In genomic region chr6:138592698-138593097, GRCh38 we compare ENCODE assay signal across 8 cellular contexts.
DNase-seq lines count a peak whose midpoint lies in the region; ATAC-seq lines count a peak whose summit lies in the region.

No MANE protein-coding gene starts in this region.

- H3K27me3 Mint-ChIP-seq in stimulated activated naive CD8-positive, alpha-beta T cell treated with anti-CD3 and anti-CD28 coated beads, Interleukin-15, Interleukin-2, amounts not matched to agents 100 ng/mL and 50 ng/mL, for 24 hours: no peaks in the 10 kb centered on the region
- peaks cover 2% of the 10 kb centered on the region for H3K27me3 Mint-ChIP-seq in activated CD4-positive, alpha-beta memory T cell treated with anti-CD3 and anti-CD28 coated beads, Interleukin-2, amount 10 ng/mL, durations not matched to agents 7 days and 5 days

- no peaks in the 10 kb centered on the region for H3K9me3 Mint-ChIP-seq in stimulated activated naive CD8-positive, alpha-beta T cell treated with anti-CD3 and anti-CD28 coated beads, Interleukin-15, Interleukin-2, amounts not matched to agents 100 ng/mL and 50 ng/mL, for 24 hours
- H3K9me3 Mint-ChIP-seq in activated CD4-positive, alpha-beta memory T cell treated with anti-CD3 and anti-CD28 coated beads, Interleukin-2, amount 10 ng/mL, durations not matched to agents 7 days and 5 days: no peaks in the 10 kb centered on the region

- ATAC-seq in stimulated activated naive CD8-positive, alpha-beta T cell treated with anti-CD3 and anti-CD28 coated beads, Interleukin-15, Interleukin-2, amounts not matched to agents 100 U/mL and 50 U/mL, for 24 hours: no peak
- ATAC-seq in HG03342 (IDR thresholded peaks at IDR 0.05; ENCODE audit: unreplicated experiment): peak; percentile 58

- no peaks in the 10 kb centered on the region for H3K36me3 ChIP-seq in mucosa of rectum (ENCODE audit: control insufficient read depth in 2 of 2, insufficient read depth in 2 of 2, low read length in 2 of 2)

- DNase-seq in stimulated activated naive CD8-positive, alpha-beta T cell treated with anti-CD3 and anti-CD28 coated beads, Interleukin-15, Interleukin-2, amounts not matched to agents 100 U/mL and 50 U/mL, for 24 hours: no peak
- no peak for DNase-seq in activated CD4-positive, alpha-beta memory T cell treated with anti-CD3 and anti-CD28 coated beads, Interleukin-2, amount 10 ng/mL, durations not matched to agents 7 days and 5 days
- no peak for DNase-seq in COLO829 (ENCODE audit: low spot score)
- DNase-seq in AG08396 (ENCODE audit: low spot score): no peak
- DNase-seq in effector CD4-positive, alpha-beta T cell: no peak

- H3K4me1 ChIP-seq in mucosa of rectum (ENCODE audit: control insufficient read depth in 2 of 2, insufficient read depth in 2 of 2, low read length in 2 of 2): peaks cover 6 to 16% of the 10 kb centered on the region in 2 donors

- H3K27ac Mint-ChIP-seq in stimulated activated naive CD8-positive, alpha-beta T cell treated with anti-CD3 and anti-CD28 coated beads, Interleukin-15, Interleukin-2, amounts not matched to agents 100 ng/mL and 50 ng/mL, for 24 hours: peak overlapping the region; percentile 92
- H3K27ac Mint-ChIP-seq in activated CD4-positive, alpha-beta memory T cell treated with anti-CD3 and anti-CD28 coated beads, Interleukin-2, amount 10 ng/mL, durations not matched to agents 7 days and 5 days: peak overlapping the region; percentile 55

- peak overlapping the region; percentile 36 to 61 for H3K4me3 ChIP-seq in mucosa of rectum (ENCODE audit: low read length in 2 of 2)

- peak overlapping the region in 1 of 2 donors; percentile 29 for H3K9ac ChIP-seq in mucosa of rectum (ENCODE audit: low read depth in 1 of 2, low read length in 2 of 2)

- H3K36me3 Mint-ChIP-seq in stimulated activated naive CD8-positive, alpha-beta T cell treated with anti-CD3 and anti-CD28 coated beads, Interleukin-15, Interleukin-2, amounts not matched to agents 100 ng/mL and 50 ng/mL, for 24 hours (ENCODE audit: low read depth): no peaks in the 10 kb centered on the region
- no peaks in the 10 kb centered on the region for H3K36me3 Mint-ChIP-seq in activated CD4-positive, alpha-beta memory T cell treated with anti-CD3 and anti-CD28 coated beads, Interleukin-2, amount 10 ng/mL, durations not matched to agents 7 days and 5 days (ENCODE audit: low read depth)

- no peaks in the 10 kb centered on the region for H3K27me3 ChIP-seq in mucosa of rectum (ENCODE audit: control insufficient read depth in 2 of 2, insufficient read depth in 2 of 2, low read length in 2 of 2)

- CTCF ChIA-PET in activated CD4-positive, alpha-beta memory T cell treated with anti-CD3 and anti-CD28 coated beads, Interleukin-2, amount 10 ng/mL, durations not matched to agents 7 days and 5 days (lab: Charles Lee): interaction anchor here (1.3 to 5.9 kb wide), 3 partner anchors 14 to 172 kb away, joined by 3 to 71 read pairs (median 4); no protein-coding TSS in a partner anchor

- peak overlapping the region; percentile 54 to 60 for H3K27ac ChIP-seq in mucosa of rectum (ENCODE audit: low read depth in 2 of 2, low read length in 2 of 2)

- no peaks in the 10 kb centered on the region for H3K9me3 ChIP-seq in mucosa of rectum (ENCODE audit: control insufficient read depth in 2 of 2, low read length in 2 of 2)

- H3K4me1 Mint-ChIP-seq in stimulated activated naive CD8-positive, alpha-beta T cell treated with anti-CD3 and anti-CD28 coated beads, Interleukin-15, Interleukin-2, amounts not matched to agents 100 ng/mL and 50 ng/mL, for 24 hours (ENCODE audit: low read depth): peaks cover 39% of the 10 kb centered on the region
- peaks cover 37% of the 10 kb centered on the region for H3K4me1 Mint-ChIP-seq in activated CD4-positive, alpha-beta memory T cell treated with anti-CD3 and anti-CD28 coated beads, Interleukin-2, amount 10 ng/mL, durations not matched to agents 7 days and 5 days

- POLR2A ChIA-PET in activated CD4-positive, alpha-beta memory T cell treated with anti-CD3 and anti-CD28 coated beads, Interleukin-2, amount 10 ng/mL, durations not matched to agents 7 days and 5 days (lab: Charles Lee): no interaction called here

- peak overlapping the region; percentile 77 for H3K4me3 Mint-ChIP-seq in stimulated activated naive CD8-positive, alpha-beta T cell treated with anti-CD3 and anti-CD28 coated beads, Interleukin-15, Interleukin-2, amounts not matched to agents 100 ng/mL and 50 ng/mL, for 24 hours
- H3K4me3 Mint-ChIP-seq in activated CD4-positive, alpha-beta memory T cell treated with anti-CD3 and anti-CD28 coated beads, Interleukin-2, amount 10 ng/mL, durations not matched to agents 7 days and 5 days: peak overlapping the region; percentile 48
